Comparison of ENCODE assay signal across 21 cellular contexts in genomic region chr17:60386137-60386395, GRCh38. TPM values are rescaled to one million over a fixed set of nuclear protein-coding genes. Genes with fewer than 3 reads are reported as not detected.
DNase-seq lines count a peak whose midpoint lies in the region; ATAC-seq and TF ChIP-seq lines count a peak whose summit lies in the region.
"Had no signal": no experiment of that assay in that cellular context is flagged by ENCODE, and none has a peak within 500 bp of the region (broad histone marks: within the 10 kb centered on the region; RNA-seq: fewer than 3 reads in every experiment).

No MANE protein-coding gene starts in this region.

- H3K9me3 ChIP-seq in DOHH2 (ENCODE audit: control insufficient read depth, insufficient read depth, low read length) (no peaks in the 10 kb centered on the region), Karpas-422 (ENCODE audit: low read length) (no peaks in the 10 kb centered on the region), gastrocnemius medialis (no peaks in the 10 kb centered on the region), right atrium auricular region (no peaks in the 10 kb centered on the region)
- H3K9me3 ChIP-seq: body of pancreas had no signal

- no peaks in the 10 kb centered on the region for H3K27me3 ChIP-seq in DOHH2 (ENCODE audit: control insufficient read depth, low read length)
- H3K27me3 ChIP-seq in Karpas-422 (ENCODE audit: low read length), result no peaks in the 10 kb centered on the region
- no peaks in the 10 kb centered on the region for H3K27me3 ChIP-seq in gastrocnemius medialis
- no peaks in the 10 kb centered on the region for H3K27me3 ChIP-seq in right atrium auricular region
- H3K27me3 ChIP-seq: body of pancreas had no signal

- H3K4me1 ChIP-seq in DOHH2 (ENCODE audit: control insufficient read depth, low read length) (peaks cover 24% of the 10 kb centered on the region), Karpas-422 (ENCODE audit: low read length) (peaks cover 42% of the 10 kb centered on the region), gastrocnemius medialis (peaks cover 84% of the 10 kb centered on the region in 2 donors), right atrium auricular region (peaks cover 0 to 46% of the 10 kb centered on the region in 2 donors)

- no peaks in the 10 kb centered on the region for H3K36me3 ChIP-seq in DOHH2 (ENCODE audit: control insufficient read depth, low read length)
- H3K36me3 ChIP-seq in Karpas-422 (ENCODE audit: insufficient read depth, low read length), result no peaks in the 10 kb centered on the region
- no peaks in the 10 kb centered on the region for H3K36me3 ChIP-seq in gastrocnemius medialis
- no peaks in the 10 kb centered on the region for H3K36me3 ChIP-seq in right atrium auricular region

- TF ChIP-seq POLR2A in gastrocnemius medialis (IDR thresholded peaks at IDR 0.05), result no peak

- intact Hi-C loops in gastrocnemius medialis (cut with DNase I; ENCODE audit: low total_unique reads), result no loop called here

- no peak overlapping the region for H2AFZ ChIP-seq in Karpas-422 (ENCODE audit: low read length)

- no peak overlapping the region for H3K4me3 ChIP-seq in DOHH2 (ENCODE audit: low read length)
- H3K4me3 ChIP-seq in Karpas-422 (ENCODE audit: low read length), result no peak overlapping the region
- no peak overlapping the region for H3K4me3 ChIP-seq in gastrocnemius medialis
- no peak overlapping the region for H3K4me3 ChIP-seq in right atrium auricular region
- H3K4me3 ChIP-seq: body of pancreas had no signal

- H3K4me2 ChIP-seq in DOHH2 (ENCODE audit: low read length) (peak overlapping the region; percentile 21), Karpas-422 (ENCODE audit: low read depth, low read length, poor library complexity, severe bottlenecking) (no peak overlapping the region)

- H3K27ac ChIP-seq in DOHH2 (ENCODE audit: low read depth, low read length), result no peak overlapping the region
- no peak overlapping the region for H3K27ac ChIP-seq in Karpas-422 (ENCODE audit: low read length)
- H3K27ac ChIP-seq in cingulate gyrus (ENCODE audit: low read depth, low read length), result peak overlapping the region; percentile 11
- H3K27ac ChIP-seq in gastrocnemius medialis, result peak overlapping the region; percentile 26 to 57 (median 34)
- H3K27ac ChIP-seq in right atrium auricular region, result no peak overlapping the region
- H3K27ac ChIP-seq: body of pancreas had no signal

- no peaks in the 10 kb centered on the region for H3K9me2 ChIP-seq in DOHH2 (replicated peaks; ENCODE audit: control insufficient read depth, low read length)
- no peaks in the 10 kb centered on the region for H3K9me2 ChIP-seq in Karpas-422 (replicated peaks; ENCODE audit: insufficient read depth, low read length)

- no peaks in the 10 kb centered on the region for H3F3A ChIP-seq in DOHH2 (ENCODE audit: control insufficient read depth, insufficient read depth)

- in situ Hi-C loops in gastrocnemius medialis (cut with MboI; ENCODE audit: low sequenced_read_pairs in 4 of 4), result no loop called here

- ATAC-seq in gastrocnemius medialis, result no peak
- ATAC-seq: body of pancreas; left colon; sciatic nerve; stimulated activated naive CD8-positive, alpha-beta T cell treated with anti-CD3 and anti-CD28 coated beads, Interleukin-15, amount 100 ng/mL, for 72 hours had no signal

- TF ChIP-seq CTCF in DOHH2 (IDR thresholded peaks at IDR 0.05; ENCODE audit: low read depth, low read length, poor library complexity, severe bottlenecking) (no peak), gastrocnemius medialis (IDR thresholded peaks at IDR 0.05 in 4 of 5, conservative IDR thresholded peaks at IDR 0.05 in 1 of 5) (no peak), right atrium auricular region (IDR thresholded peaks at IDR 0.05) (no peak)

- H3K79me2 ChIP-seq in DOHH2 (ENCODE audit: control insufficient read depth, low read length) (peaks cover 74% of the 10 kb centered on the region), Karpas-422 (ENCODE audit: low read length) (peaks cover 100% of the 10 kb centered on the region)

- no peak overlapping the region for H3K9ac ChIP-seq in Karpas-422 (ENCODE audit: low read length)

- DNase-seq in Karpas-422 (peak; percentile 29), gastrocnemius medialis (no peak), right atrium auricular region (ENCODE audit: low spot score) (no peak), NCI-H2029 (lab: John Stamatoyannopoulos, UW) (no peak)
- DNase-seq in activated CD4-positive, alpha-beta T cell treated with anti-CD3 and anti-CD28 coated beads for 48 hours, result no peak
- DNase-seq: activated B cell treated with CpG ODN at 0.5 μM for 24 hours; activated CD8-positive, alpha-beta memory T cell treated with anti-CD3 and anti-CD28 coated beads for 24 hours; body of pancreas; dermis blood vessel endothelial cell; DMS 273 treated with DMSO at 0.1 percent for 48 hours; left colon; NCI-H1092 treated with DMSO at 0.1 percent for 48 hours; NCI-H524; Right ventricle myocardium superior; stimulated activated CD4-positive, alpha-beta T cell treated with anti-CD3 and anti-CD28 coated beads, Interleukin-1b, Interleukin-23, amount 100 ng/mL, for 48 hours; stimulated activated naive CD8-positive, alpha-beta T cell treated with anti-CD3 and anti-CD28 coated beads, Interleukin-15, amount 100 ng/mL, for 72 hours had no signal

- H4K20me1 ChIP-seq in DOHH2 (ENCODE audit: control insufficient read depth, insufficient read depth, low read depth, low read length), result no peaks in the 10 kb centered on the region
- no peaks in the 10 kb centered on the region for H4K20me1 ChIP-seq in Karpas-422 (ENCODE audit: insufficient read depth, low read depth, low read length)

RNA-seq across cellular contexts. Expression of gene USP32, which starts 5.9 kb away (rescaled TPM):
- total RNA-seq in Karpas-422 (2014; rRNA removed; shearing (Covaris generic); ENCODE audit: low replicate concordance), result 48.1 and 81.0 TPM in 2 replicates
- total RNA-seq in gastrocnemius medialis, result 10 to 100 TPM; 44.4 to 83.2 (median 52.5) TPM
- 10 to 100 TPM; 24.5 to 27.7 TPM for total RNA-seq in right atrium auricular region

RNA-seq across cellular contexts. Expression of gene CHCT1, which starts 36.2 kb away (rescaled TPM):
- total RNA-seq in Karpas-422 (2014; rRNA removed; shearing (Covaris generic); ENCODE audit: low replicate concordance), result not detected in 2 replicates
- total RNA-seq in gastrocnemius medialis, result not detected
- total RNA-seq in right atrium auricular region, result not detected
- total RNA-seq: body of pancreas; dermis blood vessel endothelial cell; left colon; mononuclear cell; Right ventricle myocardium superior; sciatic nerve; T-helper 1 cell treated with Interleukin-12 subunit alpha and Interleukin-12 subunit beta and Interleukin-4 antibody, amounts not matched to agents 30 ng/mL and 1 ng/mL, for 36 hours had no signal

Comparison
In these comparisons a context has a peak if more than half of its experiments do, and no peak if none do; other contexts are left out.
1. H3K27ac ChIP-seq: peak in cingulate gyrus (single experiment) and gastrocnemius medialis (4 of 4); none in DOHH2 (single experiment), Karpas-422 (single experiment) and right atrium auricular region (0 of 2).